12 cellular contexts compared by ENCODE assay signal in genomic region chr4:38190717-38191178, GRCh38.
DNase-seq lines count a peak whose midpoint lies in the region; ATAC-seq and TF ChIP-seq lines count a peak whose summit lies in the region.
"Had no signal": no experiment of that assay in that cellular context is flagged by ENCODE, and none has a peak within 500 bp of the region (broad histone marks: within the 10 kb centered on the region; RNA-seq: fewer than 3 reads in every experiment).

No MANE protein-coding gene starts in this region.

- no peaks in the 10 kb centered on the region for H3K9me3 ChIP-seq in gastrocnemius medialis
- H3K9me3 ChIP-seq: prostate gland had no signal

- no peak for TF ChIP-seq POLR2A in gastrocnemius medialis (IDR thresholded peaks at IDR 0.05)

- H3K27me3 ChIP-seq in gastrocnemius medialis: no peaks in the 10 kb centered on the region
- H3K27me3 ChIP-seq: tibial nerve had no signal

- no peak for TF ChIP-seq CTCF in gastrocnemius medialis (IDR thresholded peaks at IDR 0.05 in 4 of 5, conservative IDR thresholded peaks at IDR 0.05 in 1 of 5)

- in situ Hi-C loops in gastrocnemius medialis (cut with MboI; ENCODE audit: low sequenced_read_pairs in 4 of 4): loop anchor here in 1 of 4 donors (10.0 kb wide), 1 partner anchor 124 kb away; no protein-coding TSS in a partner anchor

- no peaks in the 10 kb centered on the region for H3K36me3 ChIP-seq in gastrocnemius medialis
- H3K36me3 ChIP-seq: prostate gland, tibial nerve had no signal

- peaks cover 15 to 16% of the 10 kb centered on the region in 2 donors for H3K4me1 ChIP-seq in gastrocnemius medialis
- H3K4me1 ChIP-seq: prostate gland had no signal

- H3K4me3 ChIP-seq in gastrocnemius medialis: no peak overlapping the region
- H3K4me3 ChIP-seq: prostate gland, tibial nerve had no signal

- peak; percentile 24 for DNase-seq in GM04504 (ENCODE audit: low read depth)
- no peak for DNase-seq in Right ventricle myocardium superior
- peak in 1 of 2 donors; percentile 39 for DNase-seq in gastrocnemius medialis
- DNase-seq in NCI-H345 (lab: John Stamatoyannopoulos, UW): no peak
- DNase-seq in T-helper 9 cell: no peak
- DNase-seq in left lobe of liver (ENCODE audit: low spot score): no peak
- no peak for DNase-seq in RPMI8226
- DNase-seq: activated T-cell treated with anti-CD3 and anti-CD28 coated beads for 4 hours had no signal

- ATAC-seq in Right ventricle myocardium superior (ENCODE audit: poor library complexity): peak; percentile 90
- ATAC-seq in gastrocnemius medialis: peak; percentile 98 to 99
- no peak for ATAC-seq in left lobe of liver

- intact Hi-C loops in Right ventricle myocardium superior (cut with DNase I) (no loop called here), gastrocnemius medialis (cut with DNase I; ENCODE audit: low total_unique reads) (loop anchor here (5.0 to 10.0 kb wide), 2 partner anchors 384 to 667 kb away; partner anchors contain the start of gene TLR6)

- peak overlapping the region; percentile 11 for H3K27ac ChIP-seq in angular gyrus (ENCODE audit: low read depth, low read length)
- H3K27ac ChIP-seq in gastrocnemius medialis: peak overlapping the region; percentile 60 to 75 (median 66)
- H3K27ac ChIP-seq: KMS-11, prostate gland had no signal
